ENCODE assay signal across 11 cellular contexts in the genomic region with DNA sequence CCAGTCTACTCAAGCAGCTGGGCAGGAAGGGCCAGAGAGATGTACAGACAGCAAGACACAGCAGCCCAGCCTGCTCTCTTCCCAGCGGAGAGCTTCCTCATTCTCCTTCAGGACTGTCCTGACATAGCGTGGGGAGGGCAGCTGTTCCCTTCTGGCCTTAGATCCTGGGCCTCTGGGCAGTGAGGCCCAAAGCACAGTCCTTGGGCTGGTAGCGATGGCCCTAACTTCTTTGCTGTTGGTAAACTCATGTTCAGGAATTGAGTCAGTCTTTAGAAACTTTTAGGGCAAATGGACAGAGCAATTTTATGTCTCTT.
DNase-seq lines count a peak whose midpoint lies in the region; ATAC-seq and TF ChIP-seq lines count a peak whose summit lies in the region.
"Had no signal": no experiment of that assay in that cellular context is flagged by ENCODE, and none has a peak within 500 bp of the region (broad histone marks: within the 10 kb centered on the region; RNA-seq: fewer than 3 reads in every experiment).

No MANE protein-coding gene starts in this region.

- H3K27me3 ChIP-seq in muscle layer of duodenum (ENCODE audit: low read depth, low read length): no peaks in the 10 kb centered on the region
- H3K27me3 ChIP-seq in thyroid gland: no peaks in the 10 kb centered on the region
- H3K27me3 ChIP-seq: foreskin keratinocyte had no signal

- DNase-seq in OCI-LY7 (ENCODE audit: low spot score) (no peak), epithelial cell of prostate (ENCODE audit: low read depth, low spot score) (no peak), thyroid gland (no peak), SW 1271 (lab: John Stamatoyannopoulos, UW) (no peak)
- DNase-seq in activated CD4-positive, alpha-beta T cell treated with anti-CD3 and anti-CD28 coated beads, Interleukin-2, amount 50 U/mL, for 48 hours: no peak
- DNase-seq: NCI-H226; stimulated activated CD4-positive, alpha-beta T cell treated with anti-CD3 and anti-CD28 coated beads, Interleukin-4, amount 100 ng/mL, for 24 hours had no signal

- no peak overlapping the region for H3K4me3 ChIP-seq in OCI-LY7 (ENCODE audit: low read depth, low read length, poor library complexity, severe bottlenecking)
- H3K4me3 ChIP-seq in muscle layer of duodenum (ENCODE audit: low read depth in 1 of 2, low read length in 2 of 2): peak overlapping the region in 1 of 2 donors; percentile 35
- no peak overlapping the region for H3K4me3 ChIP-seq in thyroid gland (replicated peaks in 1 of 3)

- peak overlapping the region; percentile 58 for H3K27ac ChIP-seq in OCI-LY7 (ENCODE audit: low read depth, low read length, poor library complexity, severe bottlenecking)
- H3K27ac ChIP-seq in epithelial cell of prostate: peak overlapping the region; percentile 36
- H3K27ac ChIP-seq in muscle layer of duodenum (ENCODE audit: low read length): peak overlapping the region; percentile 77
- peak overlapping the region; percentile 34 to 80 (median 37) for H3K27ac ChIP-seq in thyroid gland
- H3K27ac ChIP-seq: foreskin keratinocyte had no signal

- 79 to 91% methylated on average over 3 of the region's 3 CpGs for WGBS in thyroid gland, 2 donors

- POLR2A ChIA-PET in OCI-LY7 (lab: Charles Lee): interaction anchor here (0.6 to 1.3 kb wide), 4 partner anchors 15 to 251 kb away, joined by 4 to 5 read pairs (median 4); no protein-coding TSS in a partner anchor

- peak overlapping the region; percentile 54; the same call in 1 of the 2 replicates for H3K4me2 ChIP-seq in OCI-LY7 (ENCODE audit: low read length)

- no TSS peak for BruUV-seq in OCI-LY7 (replicated peaks; lab: Mats Ljungman, UMichigan)

- H3K36me3 ChIP-seq in OCI-LY7 (ENCODE audit: insufficient read depth, low read length) (peaks cover 34% of the 10 kb centered on the region), muscle layer of duodenum (ENCODE audit: control insufficient read depth in 1 of 2, insufficient read depth in 2 of 2, low read length in 2 of 2) (peaks cover 13 to 26% of the 10 kb centered on the region in 2 donors), thyroid gland (peaks cover 6 to 9% of the 10 kb centered on the region in 2 donors)

- no peaks in the 10 kb centered on the region for H3K9me3 ChIP-seq in OCI-LY7 (ENCODE audit: low read length)
- H3K9me3 ChIP-seq in muscle layer of duodenum (ENCODE audit: control insufficient read depth in 1 of 2, low read length in 2 of 2): no peaks in the 10 kb centered on the region
- H3K9me3 ChIP-seq in thyroid gland: no peaks in the 10 kb centered on the region

- no peak for TF ChIP-seq POLR2A in thyroid gland (IDR thresholded peaks at IDR 0.05)

- H3K79me2 ChIP-seq in OCI-LY7 (ENCODE audit: insufficient read depth, low read depth, low read length): no peaks in the 10 kb centered on the region

- no peak for ATAC-seq in GM21825 (IDR thresholded peaks at IDR 0.05; ENCODE audit: unreplicated experiment)
- no peak for ATAC-seq in GM19328 (IDR thresholded peaks at IDR 0.05; ENCODE audit: unreplicated experiment)

- CTCF ChIA-PET in OCI-LY7 (lab: Charles Lee; ENCODE audit: unreplicated experiment): no interaction called here

- no peak for TF ChIP-seq CTCF in OCI-LY7 (conservative IDR thresholded peaks at IDR 0.05; ENCODE audit: low read length)
- TF ChIP-seq CTCF in thyroid gland (IDR thresholded peaks at IDR 0.05): no peak

- H2AFZ ChIP-seq in OCI-LY7 (ENCODE audit: low read length): no peak overlapping the region

- 0 out of 2 replicates have a peak, but pooled peaks cover 4% of the 10 kb centered on the region for H4K20me1 ChIP-seq in OCI-LY7 (ENCODE audit: insufficient read depth, low read length)

- intact Hi-C loops in OCI-LY7 (cut with micrococcal nuclease; ENCODE audit: unreplicated experiment) (no loop called here), thyroid gland (cut with DNase I) (no loop called here)

- no peaks in the 10 kb centered on the region for H3K9me2 ChIP-seq in OCI-LY7 (ENCODE audit: insufficient read depth, low read length)

- peaks cover 30% of the 10 kb centered on the region for H3K4me1 ChIP-seq in OCI-LY7 (ENCODE audit: insufficient read depth, low read length, poor library complexity, severe bottlenecking)
- peaks cover 0 to 17% of the 10 kb centered on the region in 2 donors for H3K4me1 ChIP-seq in muscle layer of duodenum (ENCODE audit: control insufficient read depth in 1 of 2, insufficient read depth in 2 of 2, low read length in 2 of 2)
- peaks cover 19 to 26% of the 10 kb centered on the region in 2 donors for H3K4me1 ChIP-seq in thyroid gland
